Comparison of ENCODE assay signal across 9 cellular contexts in the genomic region with DNA sequence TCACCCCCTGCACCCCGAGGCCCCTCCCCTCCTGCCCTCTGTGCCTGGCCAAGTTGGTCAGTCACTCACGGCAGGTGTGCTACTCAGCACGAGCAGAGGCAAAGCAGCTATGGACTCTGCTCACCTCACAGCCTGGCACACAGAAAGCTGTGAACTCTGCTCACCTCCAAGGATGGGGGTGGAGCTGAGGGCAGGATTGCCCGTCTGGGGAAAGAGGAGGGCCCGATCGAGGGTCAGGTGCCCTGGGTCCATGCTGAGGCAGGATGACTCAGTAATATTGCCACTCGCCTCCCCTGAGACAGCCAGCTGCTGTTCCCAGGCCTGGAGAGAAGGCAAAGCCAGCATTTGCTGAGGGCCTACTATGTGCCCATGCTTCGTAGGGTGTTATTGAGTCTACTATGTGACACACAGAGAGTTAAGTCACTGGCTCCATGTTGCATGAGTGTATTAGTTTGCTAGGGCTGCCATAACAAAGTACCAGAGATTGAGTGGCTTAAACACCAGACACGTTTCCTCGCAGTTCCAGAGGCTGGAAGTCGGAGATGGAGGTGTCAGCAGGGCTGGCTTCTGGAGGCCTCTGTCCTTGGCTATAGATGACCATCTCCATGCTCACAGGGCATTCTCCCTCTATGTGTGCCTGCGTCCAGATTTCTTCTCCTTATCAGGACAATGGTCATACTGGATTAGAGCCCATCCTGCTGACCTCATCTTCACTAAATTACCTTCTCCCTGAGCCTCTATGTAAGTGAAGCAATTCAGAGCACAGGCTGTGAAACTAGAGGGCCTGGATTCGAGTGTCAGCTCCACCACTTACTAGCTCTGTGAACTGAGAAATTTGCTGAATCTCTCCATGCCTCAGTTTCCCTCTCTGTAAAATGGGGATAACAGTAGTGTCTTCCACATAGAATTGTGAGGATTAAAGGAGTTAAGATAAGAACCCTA. TPM values are rescaled to one million over a fixed set of nuclear protein-coding genes. Genes with fewer than 3 reads are reported as not detected.
DNase-seq lines count a peak whose midpoint lies in the region; ATAC-seq and TF ChIP-seq lines count a peak whose summit lies in the region.
"Had no signal": no experiment of that assay in that cellular context is flagged by ENCODE, and none has a peak within 500 bp of the region (broad histone marks: within the 10 kb centered on the region; RNA-seq: fewer than 3 reads in every experiment).

No MANE protein-coding gene starts in this region.

- H3K9ac ChIP-seq in adipocyte (ENCODE audit: low read length) = peak overlapping the region; percentile 82

- H3K4me1 ChIP-seq in adipocyte (ENCODE audit: control insufficient read depth, insufficient read depth, low read length) (peaks cover 74% of the 10 kb centered on the region), tibial artery (peaks cover 0 to 73% (median 62%) of the 10 kb centered on the region in 4 donors)

- no peak for TF ChIP-seq CTCF in tibial artery (IDR thresholded peaks at IDR 0.05)

- H3K27ac ChIP-seq in tibial artery = peak overlapping the region; percentile 72 to 78

- H3K9me3 ChIP-seq in adipocyte (ENCODE audit: control insufficient read depth, low read length) = no peaks in the 10 kb centered on the region
- no peaks in the 10 kb centered on the region for H3K9me3 ChIP-seq in tibial artery

- peak overlapping the region; percentile 20 for H3K4me3 ChIP-seq in adipocyte (ENCODE audit: low read length)
- H3K4me3 ChIP-seq in tibial artery = no peak overlapping the region

- intact Hi-C loops in left colon (cut with DNase I, micrococcal nuclease) (no loop called here), tibial artery (cut with DNase I; ENCODE audit: low total_unique reads) (no loop called here)

- ATAC-seq in left colon (peak; percentile 82), HG02623 (IDR thresholded peaks at IDR 0.05; ENCODE audit: unreplicated experiment) (no peak)

- H3K36me3 ChIP-seq in adipocyte (ENCODE audit: control insufficient read depth, insufficient read depth, low read length, severe bottlenecking) (no peaks in the 10 kb centered on the region), tibial artery (no peaks in the 10 kb centered on the region)

- H3K27me3 ChIP-seq in adipocyte (replicated peaks; ENCODE audit: control insufficient read depth, insufficient read depth, low read length) (no peaks in the 10 kb centered on the region), tibial artery (no peaks in the 10 kb centered on the region)

- DNase-seq in HT1080 (ENCODE audit: low read depth) (peak; percentile 36), adipocyte (ENCODE audit: low read depth) (no peak), left colon (peak; percentile 82 to 94), tibial artery (no peak), cerebellar nuclear complex (lab: John Stamatoyannopoulos, UW) (no peak), NCI-H146 (lab: John Stamatoyannopoulos, UW) (no peak)
- no peak for DNase-seq in activated naive CD4-positive, alpha-beta T cell treated with anti-CD3 and anti-CD28 coated beads, Interleukin-2, amount 50 U/mL, for 16 hours
- DNase-seq: activated CD4-positive, alpha-beta T cell treated with anti-CD3 and anti-CD28 coated beads, Interleukin-2, amount 50 U/mL, for 48 hours had no signal

RNA-seq across cellular contexts. Expression of a gene that starts 13.2 kb away (rescaled TPM):
- 21.9 and 33.8 TPM in 2 replicates for total RNA-seq in HT1080 (2014; rRNA removed; shearing (Covaris generic))
- 44.3 and 51.3 TPM in 2 replicates for polyA plus RNA-seq in HT1080 (2015; cell fraction: cytosol; rRNA removed)
- 18.9 and 24.0 TPM in 2 replicates for polyA plus RNA-seq in HT1080 (2015; cell fraction: nucleus; rRNA removed)
- 10 to 100 TPM; 38.4 to 42.6 TPM for total RNA-seq in left colon

Comparison
In these comparisons a context has a peak if more than half of its experiments do, and no peak if none do; other contexts are left out.
1. DNase-seq: peak in HT1080 (single experiment) and left colon (2 of 2); none in adipocyte (single experiment), tibial artery (0 of 2), cerebellar nuclear complex (0 of 2), activated naive CD4-positive, alpha-beta T cell treated with anti-CD3 and anti-CD28 coated beads, Interleukin-2, amount 50 U/mL, for 16 hours (single experiment) and NCI-H146 (single experiment).